In the genomic region with DNA sequence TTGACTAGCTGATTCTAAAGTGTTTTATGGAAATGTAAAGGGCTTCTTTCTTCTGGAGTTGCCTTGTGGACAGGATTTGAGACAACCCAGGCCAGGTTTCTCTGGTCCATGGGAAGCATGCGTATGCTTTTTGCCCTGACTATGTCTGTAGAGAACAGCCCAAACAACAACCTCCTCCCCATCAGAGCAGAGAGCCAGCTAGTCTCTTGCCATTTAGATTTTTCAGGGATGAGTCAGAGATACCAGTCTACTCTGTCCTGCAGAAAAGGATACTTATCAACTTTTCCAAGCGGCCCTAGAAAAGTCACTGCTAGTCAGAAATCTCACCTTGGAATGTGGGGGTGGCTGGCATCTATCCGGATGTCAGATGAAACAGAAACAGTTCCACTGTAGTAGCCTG, we compare ENCODE assay signal across 3 cellular contexts. TPM values are rescaled to one million over a fixed set of nuclear protein-coding genes. Genes with fewer than 3 reads are reported as not detected.
"Had no signal": no experiment of that assay in that cellular context is flagged by ENCODE, and none has a peak within 500 bp of the region (broad histone marks: within the 10 kb centered on the region; RNA-seq: fewer than 3 reads in every experiment).

No MANE protein-coding gene starts in this region.

RNA-seq across cellular contexts. Expression of a gene that starts 11.6 kb away (rescaled TPM):
- total RNA-seq: H7, HT-29 had no signal
- polyA plus RNA-seq: K562 had no signal
